In genomic region chr3:188673509-188674239, GRCh38 we compare ENCODE assay signal across 10 cellular contexts.
DNase-seq lines count a peak whose midpoint lies in the region; ATAC-seq and TF ChIP-seq lines count a peak whose summit lies in the region.
"Had no signal": no experiment of that assay in that cellular context is flagged by ENCODE, and none has a peak within 500 bp of the region (broad histone marks: within the 10 kb centered on the region; RNA-seq: fewer than 3 reads in every experiment).

No MANE protein-coding gene starts in this region.

- no peak for ATAC-seq in GM21786 (IDR thresholded peaks at IDR 0.05; ENCODE audit: unreplicated experiment)
- no peak for ATAC-seq in HG02623 (IDR thresholded peaks at IDR 0.05; ENCODE audit: unreplicated experiment)

- H3K9ac ChIP-seq in SK-N-MC (ENCODE audit: insufficient read length) (no peak overlapping the region), skeletal muscle satellite cell (ENCODE audit: low read depth, low read length) (no peak overlapping the region)

- H3K36me3 ChIP-seq in SK-N-MC (ENCODE audit: insufficient read depth, low read length) = no peaks in the 10 kb centered on the region
- H3K36me3 ChIP-seq in skeletal muscle satellite cell (ENCODE audit: insufficient read depth, low read length) = no peaks in the 10 kb centered on the region
- no peaks in the 10 kb centered on the region for H3K36me3 ChIP-seq in tibial nerve

- H3K4me3 ChIP-seq in HL-60 (replicated peaks; ENCODE audit: insufficient read depth, low read length) = no peak overlapping the region
- no peak overlapping the region for H3K4me3 ChIP-seq in SK-N-MC
- no peak overlapping the region for H3K4me3 ChIP-seq in fibroblast of pulmonary artery (replicated peaks; ENCODE audit: low read depth, low read length)
- peak overlapping the region; percentile 13 for H3K4me3 ChIP-seq in skeletal muscle satellite cell (ENCODE audit: low read length)
- H3K4me3 ChIP-seq in tibial nerve = no peak overlapping the region

- TF ChIP-seq EP300 in tibial nerve (IDR thresholded peaks at IDR 0.05) = no peak

- H3K9me3 ChIP-seq in SK-N-MC (ENCODE audit: low read depth, low read length) (no peaks in the 10 kb centered on the region), skeletal muscle satellite cell (replicated peaks; ENCODE audit: low read length) (peaks cover 3% of the 10 kb centered on the region), tibial nerve (no peaks in the 10 kb centered on the region)

- H3K27ac ChIP-seq in HL-60 (replicated peaks) (peak overlapping the region; percentile 20; the same call in 1 of the 2 replicates), SK-N-MC (peak overlapping the region; percentile 15; the same call in 1 of the 2 replicates), tibial nerve (no peak overlapping the region)

- TF ChIP-seq POLR2A in tibial nerve (IDR thresholded peaks at IDR 0.05) = no peak

- TF ChIP-seq CTCF in HL-60 (IDR thresholded peaks at IDR 0.05; ENCODE audit: insufficient read depth, low read length) = no peak
- no peak for TF ChIP-seq CTCF in fibroblast of pulmonary artery (IDR thresholded peaks at IDR 0.05; ENCODE audit: low read length, missing control alignments)
- no peak for TF ChIP-seq CTCF in tibial nerve (IDR thresholded peaks at IDR 0.05)

- peak overlapping the region; percentile 31 for H3K4me2 ChIP-seq in skeletal muscle satellite cell (ENCODE audit: low read length)

- DNase-seq in HL-60 (ENCODE audit: low read depth in 1 of 2, low spot score in 1 of 2) (peak; percentile 13 to 36), SK-N-MC (ENCODE audit: low read depth, low spot score) (peak; percentile 68), fibroblast of pulmonary artery (ENCODE audit: low read depth) (peak; percentile 96), tibial nerve (ENCODE audit: low spot score in 2 of 2) (no peak)
- no peak for DNase-seq in stimulated activated CD4-positive, alpha-beta T cell treated with anti-CD3 and anti-CD28 coated beads, Interleukin-1b, Interleukin-23, amount 100 ng/mL, for 48 hours
- DNase-seq: NCI-H2029; stimulated activated CD4-positive, alpha-beta T cell treated with anti-CD3 and anti-CD28 coated beads, Interleukin-4, amount 100 ng/mL, for 1 hour had no signal

- H3K4me1 ChIP-seq in skeletal muscle satellite cell (ENCODE audit: control insufficient read depth, insufficient read depth, low read length) (peaks cover 14% of the 10 kb centered on the region), tibial nerve (peaks cover 0 to 29% (median 7%) of the 10 kb centered on the region in 4 donors)

- H3K27me3 ChIP-seq in HL-60 (ENCODE audit: insufficient read depth, poor library complexity, severe bottlenecking) (no peaks in the 10 kb centered on the region), skeletal muscle satellite cell (ENCODE audit: control insufficient read depth, insufficient read depth, low read length) (no peaks in the 10 kb centered on the region), tibial nerve (no peaks in the 10 kb centered on the region)

- WGBS in tibial nerve, 2 donors = 90 to 95% methylated on average over 2 of the region's 2 CpGs

Comparison
In these comparisons a context has a peak if more than half of its experiments do, and no peak if none do; other contexts are left out.
1. DNase-seq: peak in HL-60 (2 of 2), SK-N-MC (single experiment) and fibroblast of pulmonary artery (single experiment); none in stimulated activated CD4-positive, alpha-beta T cell treated with anti-CD3 and anti-CD28 coated beads, Interleukin-1b, Interleukin-23, amount 100 ng/mL, for 48 hours (single experiment) and tibial nerve (0 of 2).
2. H3K27ac ChIP-seq: peak in HL-60 (single experiment) and SK-N-MC (single experiment); none in tibial nerve (0 of 4).